1 cellular context compared by ENCODE assay signal in genomic region chr2:98280376-98281102, GRCh38.
TF ChIP-seq lines count a peak whose summit lies in the region.

No MANE protein-coding gene starts in this region.

TF ChIP-seq in GM23338, 12 proteins besides CTCF, POLR2A, EP300 and RAD21 (continued from another document):
- TF ChIP-seq ZNF462 (CRISPR knock-in tag; IDR thresholded peaks at IDR 0.05), result no peak
- TF ChIP-seq CREB1 (CRISPR knock-in tag; IDR thresholded peaks at IDR 0.05; ENCODE audit: low read depth), result no peak
- TF ChIP-seq, protein P1, sequence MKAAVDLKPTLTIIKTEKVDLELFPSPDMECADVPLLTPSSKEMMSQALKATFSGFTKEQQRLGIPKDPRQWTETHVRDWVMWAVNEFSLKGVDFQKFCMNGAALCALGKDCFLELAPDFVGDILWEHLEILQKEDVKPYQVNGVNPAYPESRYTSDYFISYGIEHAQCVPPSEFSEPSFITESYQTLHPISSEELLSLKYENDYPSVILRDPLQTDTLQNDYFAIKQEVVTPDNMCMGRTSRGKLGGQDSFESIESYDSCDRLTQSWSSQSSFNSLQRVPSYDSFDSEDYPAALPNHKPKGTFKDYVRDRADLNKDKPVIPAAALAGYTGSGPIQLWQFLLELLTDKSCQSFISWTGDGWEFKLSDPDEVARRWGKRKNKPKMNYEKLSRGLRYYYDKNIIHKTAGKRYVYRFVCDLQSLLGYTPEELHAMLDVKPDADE (IDR thresholded peaks at IDR 0.05), result no peak
- no peak for TF ChIP-seq STAT1 (IDR thresholded peaks at IDR 0.05; ENCODE audit: unreplicated experiment)
- TF ChIP-seq NANOG (IDR thresholded peaks at IDR 0.05; ENCODE audit: borderline replicate concordance), result no peak
